In genomic region chr6:35343092-35343834, GRCh38 we compare ENCODE assay signal across 8 cellular contexts. TPM values are rescaled to one million over a fixed set of nuclear protein-coding genes. Genes with fewer than 3 reads are reported as not detected.
DNase-seq lines count a peak whose midpoint lies in the region; ATAC-seq and TF ChIP-seq lines count a peak whose summit lies in the region.

No MANE protein-coding gene starts in this region.

- no peaks in the 10 kb centered on the region for H3K9me3 ChIP-seq in DOHH2 (ENCODE audit: control insufficient read depth, insufficient read depth, low read length)
- no peaks in the 10 kb centered on the region for H3K9me3 ChIP-seq in NT2/D1 (ENCODE audit: insufficient read depth, low read length)
- no peaks in the 10 kb centered on the region for H3K9me3 ChIP-seq in lower lobe of right lung
- no peaks in the 10 kb centered on the region for H3K9me3 ChIP-seq in thymus (ENCODE audit: control insufficient read depth)

- H3K9me2 ChIP-seq in DOHH2 (replicated peaks; ENCODE audit: control insufficient read depth, low read length), result no peaks in the 10 kb centered on the region

- H3K4me1 ChIP-seq in DOHH2 (ENCODE audit: control insufficient read depth, low read length) (peaks cover 41% of the 10 kb centered on the region), NT2/D1 (ENCODE audit: insufficient read depth, insufficient read length) (no peaks in the 10 kb centered on the region), lower lobe of right lung (peaks cover 26% of the 10 kb centered on the region), thymus (ENCODE audit: control insufficient read depth, insufficient read depth, low read length) (peaks cover 13% of the 10 kb centered on the region)

- ATAC-seq in lower lobe of right lung (peak; percentile 15 to 45), HG02852 (IDR thresholded peaks at IDR 0.05; ENCODE audit: unreplicated experiment) (no peak)

- intact Hi-C loops in lower lobe of right lung (cut with DNase I), result loop anchor here (10.0 kb wide), 1 partner anchor 102 kb away; no protein-coding TSS in a partner anchor

- H3F3A ChIP-seq in DOHH2 (ENCODE audit: control insufficient read depth, insufficient read depth), result no peaks in the 10 kb centered on the region

- H3K4me3 ChIP-seq in DOHH2 (ENCODE audit: low read length) (peak overlapping the region; percentile 83), NT2/D1 (ENCODE audit: insufficient read length, low read depth) (peak overlapping the region; percentile 79), lower lobe of right lung (peak overlapping the region; percentile 90), thymus (ENCODE audit: low read length) (peak overlapping the region; percentile 78)

- H4K20me1 ChIP-seq in DOHH2 (ENCODE audit: control insufficient read depth, insufficient read depth, low read depth, low read length), result 0 out of 2 replicates have a peak, but pooled peaks cover 7% of the 10 kb centered on the region

- H3K36me3 ChIP-seq in DOHH2 (ENCODE audit: control insufficient read depth, low read length), result no peaks in the 10 kb centered on the region; the same call in 1 of the 2 replicates
- H3K36me3 ChIP-seq in NT2/D1 (ENCODE audit: insufficient read depth, insufficient read length, low read length), result peaks cover 17% of the 10 kb centered on the region
- peaks cover 29% of the 10 kb centered on the region for H3K36me3 ChIP-seq in lower lobe of right lung
- H3K36me3 ChIP-seq in thymus (ENCODE audit: control insufficient read depth, insufficient read depth), result peaks cover 2% of the 10 kb centered on the region

- H3K9ac ChIP-seq in NT2/D1 (ENCODE audit: insufficient read length, low read depth), result peak overlapping the region; percentile 88

- H3K27me3 ChIP-seq in DOHH2 (ENCODE audit: control insufficient read depth, low read length) (no peaks in the 10 kb centered on the region), NT2/D1 (ENCODE audit: insufficient read depth, insufficient read length) (peaks cover 6% of the 10 kb centered on the region), lower lobe of right lung (ENCODE audit: low read depth) (no peaks in the 10 kb centered on the region), thymus (ENCODE audit: control insufficient read depth, insufficient read depth) (no peaks in the 10 kb centered on the region)

- H3K27ac ChIP-seq in DOHH2 (ENCODE audit: low read depth, low read length), result no peak overlapping the region
- H3K27ac ChIP-seq in caudate nucleus (ENCODE audit: low read depth, low read length), result peak overlapping the region; percentile 80
- peak overlapping the region; percentile 90 for H3K27ac ChIP-seq in lower lobe of right lung
- peak overlapping the region; percentile 77 for H3K27ac ChIP-seq in thymus (ENCODE audit: low read depth)

- peaks cover 30% of the 10 kb centered on the region for H3K79me2 ChIP-seq in DOHH2 (ENCODE audit: control insufficient read depth, low read length)

- peak overlapping the region; percentile 84 for H3K4me2 ChIP-seq in DOHH2 (ENCODE audit: low read length)

- TF ChIP-seq CTCF in DOHH2 (IDR thresholded peaks at IDR 0.05; ENCODE audit: low read depth, low read length, poor library complexity, severe bottlenecking) (no peak), lower lobe of right lung (IDR thresholded peaks at IDR 0.05) (no peak)

- WGBS in thymus, result 30% methylated on average over 13 of the region's 13 CpGs

- DNase-seq in NT2/D1 (ENCODE audit: low read depth, low spot score) (no peak), caudate nucleus (lab: John Stamatoyannopoulos, UW) (peak in 5 of 61 donors; percentile 6 to 33 (median 17)), lower lobe of right lung (peak; percentile 73), KG1 (lab: John Stamatoyannopoulos, UW) (no peak)
- no peak for DNase-seq in effector CD4-positive, alpha-beta T cell

RNA-seq across cellular contexts. Expression of gene PPARD, which starts 0.9 kb away (rescaled TPM):
- total RNA-seq in lower lobe of right lung, result 30.2 TPM
- polyA plus RNA-seq in thymus, result 15.8 TPM

RNA-seq across cellular contexts. Expression of gene DEF6, which starts 45.6 kb away (rescaled TPM):
- total RNA-seq in lower lobe of right lung, result 21.5 TPM
- 148 TPM for polyA plus RNA-seq in thymus
